ENCODE assay signal across 7 cellular contexts in genomic region chr5:43729846-43730478, GRCh38.
DNase-seq lines count a peak whose midpoint lies in the region; ATAC-seq and TF ChIP-seq lines count a peak whose summit lies in the region.

No MANE protein-coding gene starts in this region.

- no peaks in the 10 kb centered on the region for H3K36me3 ChIP-seq in ascending aorta
- no peaks in the 10 kb centered on the region for H3K36me3 ChIP-seq in right lobe of liver

- peak in 3 of 4 donors; percentile 49 to 65 (median 56) for ATAC-seq in right lobe of liver

- H3K4me3 ChIP-seq in GM12865 (ENCODE audit: low read depth, low read length): no peak overlapping the region
- H3K4me3 ChIP-seq in ascending aorta: no peak overlapping the region
- H3K4me3 ChIP-seq in right lobe of liver: no peak overlapping the region
- H3K4me3 ChIP-seq in coronary artery: no peak overlapping the region

- TF ChIP-seq POLR2A in right lobe of liver (IDR thresholded peaks at IDR 0.05): no peak

- intact Hi-C loops in ascending aorta (cut with DNase I) (loop anchor here (2.0 to 10.0 kb wide), 4 partner anchors 68 to 1045 kb away; no protein-coding TSS in a partner anchor), right lobe of liver (cut with DNase I) (loop anchor here in 1 of 2 donors (10.0 kb wide), 1 partner anchor 595 kb away; no protein-coding TSS in a partner anchor)

- H3K9me3 ChIP-seq in ascending aorta (no peaks in the 10 kb centered on the region), right lobe of liver (no peaks in the 10 kb centered on the region)

- H3K27ac ChIP-seq in ascending aorta: no peak overlapping the region
- H3K27ac ChIP-seq in right lobe of liver: no peak overlapping the region
- no peak overlapping the region for H3K27ac ChIP-seq in coronary artery

- H3K27me3 ChIP-seq in ascending aorta (no peaks in the 10 kb centered on the region), right lobe of liver (no peaks in the 10 kb centered on the region)

- DNase-seq in GM12865 (ENCODE audit: low read depth) (peak; percentile 9), NAMALWA (ENCODE audit: low spot score) (peak; percentile 53), ascending aorta (ENCODE audit: low spot score in 2 of 2) (no peak), right lobe of liver (no peak), NCI-H1048 (lab: John Stamatoyannopoulos, UW) (no peak), coronary artery (ENCODE audit: low spot score) (no peak), NCI-H226 (no peak)

- H3K4me1 ChIP-seq in ascending aorta (no peaks in the 10 kb centered on the region), right lobe of liver (no peaks in the 10 kb centered on the region)

- WGBS in right lobe of liver (ENCODE audit: insufficient coverage, low coverage, low lambda C conversion rate, missing lambda C conversion rate): 39% methylated on average over 2 of the region's 2 CpGs

- peak; percentile 36 for TF ChIP-seq CTCF in GM12865 (IDR thresholded peaks at IDR 0.05; ENCODE audit: insufficient read depth, low read depth, low read length, missing control alignments)
- TF ChIP-seq CTCF in ascending aorta (IDR thresholded peaks at IDR 0.05): peak in 2 of 3 experiments; percentile 60 to 63
- peak; percentile 58 to 66 (median 64) for TF ChIP-seq CTCF in right lobe of liver (IDR thresholded peaks at IDR 0.05)
- TF ChIP-seq CTCF in coronary artery (IDR thresholded peaks at IDR 0.05): no peak

Comparison
In these comparisons a context has a peak if more than half of its experiments do, and no peak if none do; other contexts are left out.
1. DNase-seq: peak in GM12865 (single experiment) and NAMALWA (single experiment); none in ascending aorta (0 of 2), right lobe of liver (0 of 3), NCI-H1048 (single experiment), coronary artery (single experiment) and NCI-H226 (single experiment).